Comparison of ENCODE assay signal across 23 cellular contexts in the genomic region with DNA sequence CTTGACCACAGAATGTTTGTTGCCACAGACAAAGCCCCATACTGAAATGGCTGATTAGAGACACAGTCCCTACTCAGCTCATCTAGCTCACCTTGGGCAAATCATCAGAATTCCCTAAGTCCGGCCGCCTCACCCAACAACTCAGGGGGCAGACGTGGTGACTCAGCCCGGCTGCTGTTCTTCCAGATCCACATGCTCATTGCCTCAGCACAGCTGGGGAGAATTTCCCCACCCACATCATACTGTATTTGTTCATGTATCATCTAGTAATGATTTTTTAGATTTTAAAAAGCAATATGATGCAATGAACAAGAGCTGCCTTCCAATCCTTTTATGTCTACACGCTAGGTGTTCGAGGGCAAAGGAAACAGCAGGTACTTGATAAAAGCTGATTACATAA.
DNase-seq lines count a peak whose midpoint lies in the region; ATAC-seq and TF ChIP-seq lines count a peak whose summit lies in the region.
"Had no signal": no experiment of that assay in that cellular context is flagged by ENCODE, and none has a peak within 500 bp of the region (broad histone marks: within the 10 kb centered on the region; RNA-seq: fewer than 3 reads in every experiment).

No MANE protein-coding gene starts in this region.

- no peak overlapping the region for H3K4me3 ChIP-seq in SJCRH30
- no peak overlapping the region for H3K4me3 ChIP-seq in fibroblast of lung (replicated peaks in 1 of 4; ENCODE audit: control extremely low read depth in 1 of 4, insufficient read depth in 1 of 4, low read depth in 3 of 4, low read length in 4 of 4)
- H3K4me3 ChIP-seq in osteoblast (ENCODE audit: insufficient read depth, low read length), result no peak overlapping the region
- H3K4me3 ChIP-seq: BLaER1 treated with 17β-estradiol and CSF1 and Interleukin-3, amounts not matched to agents 10 nM and 100 nM; heart left ventricle; left ventricle myocardium inferior had no signal

- peaks cover 19% of the 10 kb centered on the region for H3K4me1 Mint-ChIP-seq in mesothelial cell of epicardium

- H3K36me3 ChIP-seq in SJCRH30, result no peaks in the 10 kb centered on the region
- no peaks in the 10 kb centered on the region for H3K36me3 ChIP-seq in fibroblast of lung (ENCODE audit: control insufficient read depth, insufficient read depth, low read length)
- no peaks in the 10 kb centered on the region for H3K36me3 ChIP-seq in osteoblast (ENCODE audit: insufficient read depth, low read length)
- H3K36me3 ChIP-seq: BLaER1 treated with 17β-estradiol and CSF1 and Interleukin-3, amounts not matched to agents 10 nM and 100 nM; heart left ventricle; left ventricle myocardium inferior had no signal

- peaks cover 27% of the 10 kb centered on the region for H3K36me3 Mint-ChIP-seq in mesothelial cell of epicardium
- H3K36me3 Mint-ChIP-seq: type B pancreatic cell had no signal

- no peaks in the 10 kb centered on the region for H3K27me3 Mint-ChIP-seq in mesothelial cell of epicardium (ENCODE audit: low read depth)
- H3K27me3 Mint-ChIP-seq: type B pancreatic cell had no signal

- no peak overlapping the region for H3K9ac ChIP-seq in fibroblast of lung (ENCODE audit: insufficient read depth, low read length)
- H3K9ac ChIP-seq: BLaER1 treated with 17β-estradiol and CSF1 and Interleukin-3, amounts not matched to agents 10 nM and 100 nM had no signal

- H3K4me3 Mint-ChIP-seq in mesothelial cell of epicardium, result no peak overlapping the region
- H3K4me3 Mint-ChIP-seq: activated T-cell treated with anti-CD3 and anti-CD28 coated beads, Interleukin-2, amount 50 U/mL, for 72 hours; nephron; type B pancreatic cell had no signal

- H4K20me1 ChIP-seq in fibroblast of lung (ENCODE audit: control insufficient read depth, extremely low read depth, insufficient read depth, low read length), result no peaks in the 10 kb centered on the region
- H4K20me1 ChIP-seq in osteoblast (ENCODE audit: insufficient read depth, low read length), result no peaks in the 10 kb centered on the region
- H4K20me1 ChIP-seq: BLaER1 treated with 17β-estradiol and CSF1 and Interleukin-3, amounts not matched to agents 10 nM and 100 nM had no signal

- H3K4me2 ChIP-seq in fibroblast of lung (ENCODE audit: extremely low read depth, insufficient read depth, low read length) (no peak overlapping the region), osteoblast (ENCODE audit: insufficient read depth, low read length) (no peak overlapping the region)
- H3K4me2 ChIP-seq: BLaER1 treated with 17β-estradiol and CSF1 and Interleukin-3, amounts not matched to agents 10 nM and 100 nM had no signal

- H3K79me2 ChIP-seq in fibroblast of lung (ENCODE audit: control insufficient read depth, insufficient read depth, low read length) (no peaks in the 10 kb centered on the region), osteoblast (ENCODE audit: insufficient read depth, low read length) (no peaks in the 10 kb centered on the region)

- H2AFZ ChIP-seq in fibroblast of lung (ENCODE audit: low read length) (no peak overlapping the region), osteoblast (ENCODE audit: low read length) (no peak overlapping the region)

- peak; percentile 86 for DNase-seq in GM03348 (ENCODE audit: low spot score)
- peak; percentile 4 to 9 for DNase-seq in SJCRH30
- DNase-seq in fibroblast of lung (ENCODE audit: low read depth in 2 of 2), result peak; percentile 87 to 91
- DNase-seq in osteoblast (ENCODE audit: insufficient read length, low spot score, missing footprints), result peak; percentile 79
- no peak for DNase-seq in ureter (ENCODE audit: low spot score)
- no peak for DNase-seq in NCI-H1105 treated with DMSO at 0.1 percent for 48 hours (lab: John Stamatoyannopoulos, UW)
- no peak for DNase-seq in mesothelial cell of epicardium (ENCODE audit: low spot score in 2 of 2, unreplicated experiment in 2 of 2)
- DNase-seq: activated CD4-positive, alpha-beta T cell treated with anti-CD3 and anti-CD28 coated beads, Interleukin-2, amount 50 U/mL, for 1 hour; activated T-cell treated with anti-CD3 and anti-CD28 coated beads, Interleukin-2, amount 50 U/mL, for 72 hours; amygdala; effector CD4-positive, alpha-beta T cell; GOT3; left ventricle myocardium inferior; NCI-H187; right cardiac atrium; SHP77; stimulated activated CD4-positive, alpha-beta T cell treated with anti-CD3 and anti-CD28 coated beads, Interleukin-4, amount 100 ng/mL, for 1 hour; T-helper 9 cell had no signal

- no peak overlapping the region for H3K27ac Mint-ChIP-seq in mesothelial cell of epicardium
- H3K27ac Mint-ChIP-seq: activated T-cell treated with anti-CD3 and anti-CD28 coated beads, Interleukin-2, amount 50 U/mL, for 72 hours; nephron; type B pancreatic cell had no signal

- H3K27me3 ChIP-seq in SJCRH30 (no peaks in the 10 kb centered on the region), fibroblast of lung (ENCODE audit: control insufficient read depth, insufficient read depth, low read length) (no peaks in the 10 kb centered on the region), osteoblast (ENCODE audit: insufficient read depth, low read length) (no peaks in the 10 kb centered on the region)
- H3K27me3 ChIP-seq: BLaER1 treated with 17β-estradiol and CSF1 and Interleukin-3, amounts not matched to agents 10 nM and 100 nM; heart left ventricle had no signal

- H3K9me3 Mint-ChIP-seq in mesothelial cell of epicardium, result peaks cover 41% of the 10 kb centered on the region

- no peak for ATAC-seq in HG02571 (IDR thresholded peaks at IDR 0.05; ENCODE audit: unreplicated experiment)
- ATAC-seq: activated T-cell treated with anti-CD3 and anti-CD28 coated beads, Interleukin-2, amount 50 U/mL, for 72 hours; right cardiac atrium had no signal

- H3K4me1 ChIP-seq in SJCRH30 (no peaks in the 10 kb centered on the region), fibroblast of lung (ENCODE audit: control insufficient read depth, extremely low read depth, insufficient read depth, low read length) (no peaks in the 10 kb centered on the region), osteoblast (ENCODE audit: insufficient read depth, low read length) (peaks cover 15% of the 10 kb centered on the region)
- H3K4me1 ChIP-seq: BLaER1 treated with 17β-estradiol and CSF1 and Interleukin-3, amounts not matched to agents 10 nM and 100 nM; heart left ventricle; left ventricle myocardium inferior had no signal

- no peaks in the 10 kb centered on the region for H3K9me3 ChIP-seq in SJCRH30 (replicated peaks)
- H3K9me3 ChIP-seq in fibroblast of lung (ENCODE audit: control insufficient read depth, insufficient read depth, low read depth, low read length), result no peaks in the 10 kb centered on the region
- H3K9me3 ChIP-seq in osteoblast (ENCODE audit: low read depth, low read length), result peaks cover 2% of the 10 kb centered on the region

- H3K27ac ChIP-seq in SJCRH30 (no peak overlapping the region), fibroblast of lung (ENCODE audit: insufficient read depth, low read length) (no peak overlapping the region), osteoblast (ENCODE audit: low read depth, low read length) (no peak overlapping the region)
- H3K27ac ChIP-seq: BLaER1 treated with 17β-estradiol and CSF1 and Interleukin-3, amounts not matched to agents 10 nM and 100 nM; heart left ventricle; left ventricle myocardium inferior had no signal

- no peak for TF ChIP-seq CTCF in fibroblast of lung (conservative IDR thresholded peaks at IDR 0.05 in 1 of 2, IDR thresholded peaks at IDR 0.05 in 1 of 2; ENCODE audit: low read depth in 1 of 2, low read length in 2 of 2)
- TF ChIP-seq CTCF in osteoblast (IDR thresholded peaks at IDR 0.05; ENCODE audit: extremely low read depth, low read depth, low read length), result no peak
- no peak for TF ChIP-seq CTCF in mesothelial cell of epicardium (IDR thresholded peaks at IDR 0.05; ENCODE audit: unreplicated experiment)

Comparison
In these comparisons a context has a peak if more than half of its experiments do, and no peak if none do; other contexts are left out.
1. DNase-seq: peak in GM03348 (single experiment), SJCRH30 (2 of 2), fibroblast of lung (2 of 2) and osteoblast (single experiment); none in ureter (single experiment), NCI-H1105 treated with DMSO at 0.1 percent for 48 hours (single experiment) and mesothelial cell of epicardium (0 of 2).